Comparison of ENCODE assay signal across 15 cellular contexts in genomic region chr11:72604256-72604655, GRCh38.
DNase-seq lines count a peak whose midpoint lies in the region; ATAC-seq and TF ChIP-seq lines count a peak whose summit lies in the region.
"Had no signal": no experiment of that assay in that cellular context is flagged by ENCODE, and none has a peak within 500 bp of the region (broad histone marks: within the 10 kb centered on the region; RNA-seq: fewer than 3 reads in every experiment).

No MANE protein-coding gene starts in this region.

- H3K4me1 Mint-ChIP-seq in stimulated activated effector memory CD8-positive, alpha-beta T cell treated with anti-CD3 and anti-CD28 coated beads, Interleukin-12 subunit alpha, Interleukin-12 subunit beta, amount 100 ng/mL, for 72 hours, result peaks cover 6% of the 10 kb centered on the region
- H3K4me1 Mint-ChIP-seq: CD4-positive, alpha-beta memory T cell had no signal

- no peak overlapping the region for H3K27ac ChIP-seq in WERI-Rb-1
- H3K27ac ChIP-seq in cingulate gyrus (ENCODE audit: low read depth, low read length), result peak overlapping the region; percentile 19
- no peak overlapping the region for H3K27ac ChIP-seq in colonic mucosa
- H3K27ac ChIP-seq: A549, C4-2B had no signal

- TF ChIP-seq CTCF in WERI-Rb-1 (IDR thresholded peaks at IDR 0.05; ENCODE audit: low read depth, low read length) (no peak), retinal pigment epithelial cell (conservative IDR thresholded peaks at IDR 0.05; ENCODE audit: low read depth, low read length) (no peak), colonic mucosa (IDR thresholded peaks at IDR 0.05) (no peak)

- no peak overlapping the region for H3K4me3 ChIP-seq in WERI-Rb-1 (ENCODE audit: low read depth, low read length)
- no peak overlapping the region for H3K4me3 ChIP-seq in retinal pigment epithelial cell (ENCODE audit: low read length)
- no peak overlapping the region for H3K4me3 ChIP-seq in colonic mucosa
- H3K4me3 ChIP-seq: A549 had no signal

- H3K27ac Mint-ChIP-seq in stimulated activated effector memory CD8-positive, alpha-beta T cell treated with anti-CD3 and anti-CD28 coated beads, Interleukin-12 subunit alpha, Interleukin-12 subunit beta, amount 100 ng/mL, for 72 hours, result no peak overlapping the region
- H3K27ac Mint-ChIP-seq: H9, IgD-negative memory B cell had no signal

- no peak overlapping the region for H3K4me3 Mint-ChIP-seq in stimulated activated effector memory CD8-positive, alpha-beta T cell treated with anti-CD3 and anti-CD28 coated beads, Interleukin-12 subunit alpha, Interleukin-12 subunit beta, amount 100 ng/mL, for 72 hours
- H3K4me3 Mint-ChIP-seq: CD4-positive, alpha-beta memory T cell; H9; IgD-negative memory B cell had no signal

- no peaks in the 10 kb centered on the region for H3K27me3 ChIP-seq in WERI-Rb-1 (ENCODE audit: insufficient read depth, low read depth, severe bottlenecking)
- no peaks in the 10 kb centered on the region for H3K27me3 ChIP-seq in colonic mucosa
- H3K27me3 ChIP-seq: BE2C had no signal

- no peaks in the 10 kb centered on the region for H3K36me3 Mint-ChIP-seq in stimulated activated effector memory CD8-positive, alpha-beta T cell treated with anti-CD3 and anti-CD28 coated beads, Interleukin-12 subunit alpha, Interleukin-12 subunit beta, amount 100 ng/mL, for 72 hours
- H3K36me3 Mint-ChIP-seq: CD4-positive, alpha-beta memory T cell; IgD-negative memory B cell had no signal

- H3K9me3 Mint-ChIP-seq in stimulated activated effector memory CD8-positive, alpha-beta T cell treated with anti-CD3 and anti-CD28 coated beads, Interleukin-12 subunit alpha, Interleukin-12 subunit beta, amount 100 ng/mL, for 72 hours, result no peaks in the 10 kb centered on the region
- H3K9me3 Mint-ChIP-seq: CD4-positive, alpha-beta memory T cell; H9; IgD-negative memory B cell had no signal

- H3K9ac ChIP-seq in colonic mucosa (ENCODE audit: low read depth in 2 of 2, low read length in 2 of 2), result no peak overlapping the region

- no peaks in the 10 kb centered on the region for H3K4me1 ChIP-seq in colonic mucosa

- H3K36me3 ChIP-seq in WERI-Rb-1, result no peaks in the 10 kb centered on the region
- H3K36me3 ChIP-seq in colonic mucosa, result no peaks in the 10 kb centered on the region

- DNase-seq in WERI-Rb-1, result peak; percentile 49
- peak; percentile 35 for DNase-seq in retinal pigment epithelial cell (ENCODE audit: low read depth)
- DNase-seq in colonic mucosa, result no peak
- DNase-seq in stimulated activated CD8-positive, alpha-beta memory T cell treated with anti-CD3 and anti-CD28 coated beads, Interleukin-4, amount 100 ng/mL, for 48 hours, result no peak
- no peak for DNase-seq in stimulated activated effector memory CD8-positive, alpha-beta T cell treated with anti-CD3 and anti-CD28 coated beads, Interleukin-12 subunit alpha, Interleukin-12 subunit beta, amount 100 ng/mL, for 72 hours (ENCODE audit: low spot score in 2 of 2)
- DNase-seq: BE2C; CD4-positive, alpha-beta memory T cell; DND-41; GDM1; GOT3; H9 had no signal

- intact Hi-C loops in colonic mucosa (cut with DNase I), result no loop called here

- ATAC-seq in stimulated activated effector memory CD8-positive, alpha-beta T cell treated with anti-CD3 and anti-CD28 coated beads, Interleukin-12 subunit alpha, Interleukin-12 subunit beta, amount 100 ng/mL, for 72 hours, result no peak
- ATAC-seq: A549 had no signal

- no peaks in the 10 kb centered on the region for H3K9me3 ChIP-seq in WERI-Rb-1 (ENCODE audit: severe bottlenecking)
- no peaks in the 10 kb centered on the region for H3K9me3 ChIP-seq in colonic mucosa
- H3K9me3 ChIP-seq: A549, BE2C had no signal

Comparison
In these comparisons a context has a peak if more than half of its experiments do, and no peak if none do; other contexts are left out.
1. DNase-seq: peak in WERI-Rb-1 (single experiment) and retinal pigment epithelial cell (single experiment); none in colonic mucosa (single experiment), stimulated activated CD8-positive, alpha-beta memory T cell treated with anti-CD3 and anti-CD28 coated beads, Interleukin-4, amount 100 ng/mL, for 48 hours (single experiment) and stimulated activated effector memory CD8-positive, alpha-beta T cell treated with anti-CD3 and anti-CD28 coated beads, Interleukin-12 subunit alpha, Interleukin-12 subunit beta, amount 100 ng/mL, for 72 hours (0 of 2).